In genomic region chr1:161636976-161637375, GRCh38 we compare ENCODE assay signal across 15 cellular contexts. TPM values are rescaled to one million over a fixed set of nuclear protein-coding genes. Genes with fewer than 3 reads are reported as not detected.
DNase-seq lines count a peak whose midpoint lies in the region; ATAC-seq, FAIRE-seq and TF ChIP-seq lines count a peak whose summit lies in the region.
"Not testable (repeated sequence)": the region's sequence is repeated elsewhere in the genome, so short reads cannot be mapped to it uniquely, and the experiment has no call there.
"Had no signal": no experiment of that assay in that cellular context is flagged by ENCODE, and none has a peak within 500 bp of the region (broad histone marks: within the 10 kb centered on the region; RNA-seq: fewer than 3 reads in every experiment).

No MANE protein-coding gene starts in this region.

- not testable (repeated sequence) for H3K9me3 Mint-ChIP-seq in CD14-positive monocyte; T-helper 1 cell treated with Interleukin-12 subunit alpha and Interleukin-12 subunit beta and Interleukin-4 antibody, amounts not matched to agents 30 μg/mL and 1 μg/mL, for 36 hours; activated CD4-positive, alpha-beta T cell treated with anti-CD3 and anti-CD28 coated beads, Interleukin-2, amount 10 ng/mL, durations not matched to agents 24 days and 14 days; activated CD8-positive, alpha-beta T cell treated with anti-CD3 and anti-CD28 coated beads, Interleukin-2, amount 10 ng/mL, durations not matched to agents 7 days and 5 days (ENCODE audit: insufficient read depth); activated T-helper 2 cell treated with anti-CD3 and anti-CD28 coated beads, Interferon-gamma antibody, Interleukin-2, Interleukin-4, amounts not matched to agents 10 μg/mL and 5 μg/mL and 100 μg/mL, durations not matched to agents 14 hours and 24 hours and 36 hours

- not testable (repeated sequence) for H3K27ac ChIP-seq in K562 (ENCODE audit: extremely low read depth, low read depth, low read length); H1 (ENCODE audit: low read depth, low read length)
- H3K27ac ChIP-seq in neutrophil = peak overlapping the region; percentile 85

- H3K27me3 ChIP-seq in K562 (ENCODE audit: control insufficient read depth in 2 of 2, insufficient read depth in 2 of 2, low read length in 2 of 2); H1 (replicated peaks in 1 of 4; ENCODE audit: control insufficient read depth in 3 of 4, extremely low read depth in 1 of 4, insufficient read depth in 3 of 4, low read length in 3 of 4); neutrophil: not testable (repeated sequence)

- not testable (repeated sequence) for H3K9ac ChIP-seq in K562 (ENCODE audit: insufficient read depth in 1 of 2, low read depth in 2 of 2, low read length in 2 of 2); H1 (replicated peaks in 1 of 4; ENCODE audit: extremely low read depth in 1 of 4, low read depth in 3 of 4, low read length in 3 of 4)

- not testable (repeated sequence) for H3K9me1 ChIP-seq in K562 (ENCODE audit: control insufficient read depth, insufficient read depth, low read length)

- TF ChIP-seq CTCF in CD14-positive monocyte (IDR thresholded peaks at IDR 0.05); K562 (IDR thresholded peaks at IDR 0.05 in 2 of 3, conservative IDR thresholded peaks at IDR 0.05 in 1 of 3; ENCODE audit: insufficient read depth in 2 of 3, low read depth in 1 of 3, low read length in 3 of 3); H1 (IDR thresholded peaks at IDR 0.05; ENCODE audit: control extremely low read depth in 1 of 3, insufficient read depth in 1 of 3, low read depth in 1 of 3, low read length in 3 of 3); neutrophil (IDR thresholded peaks at IDR 0.05): not testable (repeated sequence)

- H4K20me1 ChIP-seq in K562 (replicated peaks; ENCODE audit: control insufficient read depth, insufficient read depth, low read length); H1 (replicated peaks in 1 of 2; ENCODE audit: control insufficient read depth in 1 of 2, insufficient read depth in 2 of 2, low read length in 2 of 2): not testable (repeated sequence)

- H2AK5ac ChIP-seq in H1 (ENCODE audit: low read depth, low read length) = not testable (repeated sequence)

- H3K27me3 Mint-ChIP-seq in CD14-positive monocyte (ENCODE audit: low read depth in 3 of 3); T-helper 1 cell treated with Interleukin-12 subunit alpha and Interleukin-12 subunit beta and Interleukin-4 antibody, amounts not matched to agents 30 μg/mL and 1 μg/mL, for 36 hours (ENCODE audit: low read depth); activated CD4-positive, alpha-beta T cell treated with anti-CD3 and anti-CD28 coated beads, Interleukin-2, amount 10 ng/mL, durations not matched to agents 24 days and 14 days; activated CD8-positive, alpha-beta T cell treated with anti-CD3 and anti-CD28 coated beads, Interleukin-2, amount 10 ng/mL, durations not matched to agents 7 days and 5 days (ENCODE audit: low read depth); activated T-helper 2 cell treated with anti-CD3 and anti-CD28 coated beads, Interferon-gamma antibody, Interleukin-2, Interleukin-4, amounts not matched to agents 10 μg/mL and 5 μg/mL and 100 μg/mL, durations not matched to agents 14 hours and 24 hours and 36 hours (ENCODE audit: low read depth): not testable (repeated sequence)

- intact Hi-C loops in CD14-positive monocyte (cut with micrococcal nuclease); activated CD4-positive, alpha-beta T cell treated with anti-CD3 and anti-CD28 coated beads, Interleukin-2, amount 10 ng/mL, durations not matched to agents 24 days and 14 days (cut with micrococcal nuclease); activated T-helper 2 cell treated with anti-CD3 and anti-CD28 coated beads, Interferon-gamma antibody, Interleukin-2, Interleukin-4, amounts not matched to agents 10 μg/mL and 5 μg/mL and 100 μg/mL, durations not matched to agents 14 hours and 24 hours and 36 hours (cut with micrococcal nuclease); K562 (cut with micrococcal nuclease): not testable (repeated sequence)

- WGBS in K562 (ENCODE audit: insufficient coverage, low coverage, missing lambda C conversion rate) = 92% methylated on average over 2 of the region's 3 CpGs
- 88% methylated on average over 3 of the region's 3 CpGs; no CpG with 5 or more reads in 1 of the 2 experiments for WGBS in H1 (ENCODE audit: extremely low coverage in 1 of 2, insufficient coverage in 1 of 2, insufficient read length in 1 of 2, insufficient replicate concordance in 2 of 2, low coverage in 1 of 2, low lambda C conversion rate in 2 of 2, missing lambda C conversion rate in 1 of 2), 2 experiments

- not testable (repeated sequence) for TF ChIP-seq RAD21 in K562 (CRISPR knock-in tag; conservative IDR thresholded peaks at IDR 0.05 in 1 of 2, IDR thresholded peaks at IDR 0.05 in 1 of 2); H1 (IDR thresholded peaks at IDR 0.05 in 1 of 2, conservative IDR thresholded peaks at IDR 0.05 in 1 of 2; ENCODE audit: low read depth in 2 of 2, low read length in 2 of 2)

- peak overlapping the region; percentile 51 to 80 (median 73) for H3K27ac Mint-ChIP-seq in CD14-positive monocyte
- peak overlapping the region; percentile 67 for H3K27ac Mint-ChIP-seq in T-helper 1 cell treated with Interleukin-12 subunit alpha and Interleukin-12 subunit beta and Interleukin-4 antibody, amounts not matched to agents 30 μg/mL and 1 μg/mL, for 36 hours
- H3K27ac Mint-ChIP-seq in activated CD4-positive, alpha-beta T cell treated with anti-CD3 and anti-CD28 coated beads, Interleukin-2, amount 10 ng/mL, durations not matched to agents 24 days and 14 days = peak overlapping the region; percentile 52
- peak overlapping the region; percentile 73 for H3K27ac Mint-ChIP-seq in activated CD8-positive, alpha-beta T cell treated with anti-CD3 and anti-CD28 coated beads, Interleukin-2, amount 10 ng/mL, durations not matched to agents 7 days and 5 days
- H3K27ac Mint-ChIP-seq in activated T-helper 2 cell treated with anti-CD3 and anti-CD28 coated beads, Interferon-gamma antibody, Interleukin-2, Interleukin-4, amounts not matched to agents 10 μg/mL and 5 μg/mL and 100 μg/mL, durations not matched to agents 14 hours and 24 hours and 36 hours = peak overlapping the region; percentile 29

- in situ Hi-C loops in K562 (cut with MboI) = loop anchor here (5.0 kb wide), 1 partner anchor 80 kb away; no protein-coding TSS in a partner anchor

- H3K4me1 Mint-ChIP-seq in CD14-positive monocyte = peaks cover 26% of the 10 kb centered on the region
- not testable (repeated sequence) for H3K4me1 Mint-ChIP-seq in T-helper 1 cell treated with Interleukin-12 subunit alpha and Interleukin-12 subunit beta and Interleukin-4 antibody, amounts not matched to agents 30 μg/mL and 1 μg/mL, for 36 hours (ENCODE audit: low read depth); activated CD4-positive, alpha-beta T cell treated with anti-CD3 and anti-CD28 coated beads, Interleukin-2, amount 10 ng/mL, durations not matched to agents 24 days and 14 days
- H3K4me1 Mint-ChIP-seq in activated CD8-positive, alpha-beta T cell treated with anti-CD3 and anti-CD28 coated beads, Interleukin-2, amount 10 ng/mL, durations not matched to agents 7 days and 5 days (ENCODE audit: low read depth) = peaks cover 20% of the 10 kb centered on the region
- H3K4me1 Mint-ChIP-seq in activated T-helper 2 cell treated with anti-CD3 and anti-CD28 coated beads, Interferon-gamma antibody, Interleukin-2, Interleukin-4, amounts not matched to agents 10 μg/mL and 5 μg/mL and 100 μg/mL, durations not matched to agents 14 hours and 24 hours and 36 hours (ENCODE audit: low read depth) = peaks cover 16% of the 10 kb centered on the region

- H2BK12ac ChIP-seq in H1 (ENCODE audit: low read depth, low read length) = not testable (repeated sequence)

- not testable (repeated sequence) for H4K5ac ChIP-seq in H1 (ENCODE audit: insufficient read length, low read depth, low read length)

- 0 out of 2 replicates have a peak overlapping the region, but pooled peaks have one; percentile 29 for H2BK15ac ChIP-seq in H1 (ENCODE audit: low read length)

- not testable (repeated sequence) for H2BK120ac ChIP-seq in H1 (replicated peaks; ENCODE audit: low read depth, low read length)

- H3K23me2 ChIP-seq in H1 (ENCODE audit: low read depth, low read length) = not testable (repeated sequence)

- ATAC-seq in activated CD8-positive, alpha-beta T cell treated with anti-CD3 and anti-CD28 coated beads, Interleukin-2, amount 10 ng/mL, durations not matched to agents 7 days and 5 days; K562: not testable (repeated sequence)

- DNase-seq in CD14-positive monocyte (ENCODE audit: low spot score); activated CD4-positive, alpha-beta T cell treated with anti-CD3 and anti-CD28 coated beads, Interleukin-2, amount 10 ng/mL, durations not matched to agents 24 days and 14 days; activated CD8-positive, alpha-beta T cell treated with anti-CD3 and anti-CD28 coated beads, Interleukin-2, amount 10 ng/mL, durations not matched to agents 7 days and 5 days; activated T-helper 2 cell treated with anti-CD3 and anti-CD28 coated beads, Interferon-gamma antibody, Interleukin-2, Interleukin-4, amounts not matched to agents 10 μg/mL and 5 μg/mL and 100 μg/mL, durations not matched to agents 14 hours and 24 hours and 36 hours (ENCODE audit: low spot score); K562 (ENCODE audit: extremely low read depth in 1 of 4, low spot score in 3 of 4); H1 (ENCODE audit: low read depth in 1 of 2, low spot score in 2 of 2): not testable (repeated sequence)

- not testable (repeated sequence) for H2AFZ ChIP-seq in K562 (ENCODE audit: low read depth, low read length); H1 (ENCODE audit: low read length)

- not testable (repeated sequence) for H3K36me3 Mint-ChIP-seq in CD14-positive monocyte; T-helper 1 cell treated with Interleukin-12 subunit alpha and Interleukin-12 subunit beta and Interleukin-4 antibody, amounts not matched to agents 30 μg/mL and 1 μg/mL, for 36 hours (ENCODE audit: low read depth); activated CD4-positive, alpha-beta T cell treated with anti-CD3 and anti-CD28 coated beads, Interleukin-2, amount 10 ng/mL, durations not matched to agents 24 days and 14 days (ENCODE audit: low read depth); activated CD8-positive, alpha-beta T cell treated with anti-CD3 and anti-CD28 coated beads, Interleukin-2, amount 10 ng/mL, durations not matched to agents 7 days and 5 days (ENCODE audit: low read depth); activated T-helper 2 cell treated with anti-CD3 and anti-CD28 coated beads, Interferon-gamma antibody, Interleukin-2, Interleukin-4, amounts not matched to agents 10 μg/mL and 5 μg/mL and 100 μg/mL, durations not matched to agents 14 hours and 24 hours and 36 hours (ENCODE audit: low read depth)

- H3K4me3 Mint-ChIP-seq in CD14-positive monocyte; T-helper 1 cell treated with Interleukin-12 subunit alpha and Interleukin-12 subunit beta and Interleukin-4 antibody, amounts not matched to agents 30 μg/mL and 1 μg/mL, for 36 hours; activated CD4-positive, alpha-beta T cell treated with anti-CD3 and anti-CD28 coated beads, Interleukin-2, amount 10 ng/mL, durations not matched to agents 24 days and 14 days; activated CD8-positive, alpha-beta T cell treated with anti-CD3 and anti-CD28 coated beads, Interleukin-2, amount 10 ng/mL, durations not matched to agents 7 days and 5 days; activated T-helper 2 cell treated with anti-CD3 and anti-CD28 coated beads, Interferon-gamma antibody, Interleukin-2, Interleukin-4, amounts not matched to agents 10 μg/mL and 5 μg/mL and 100 μg/mL, durations not matched to agents 14 hours and 24 hours and 36 hours (ENCODE audit: low read depth): not testable (repeated sequence)

- H4K8ac ChIP-seq in H1 (ENCODE audit: extremely low read depth, insufficient read depth, low read length) = not testable (repeated sequence)

- H3K4me3 ChIP-seq in K562; H1 (ENCODE audit: extremely low read depth in 1 of 4, insufficient read depth in 2 of 4, low read depth in 3 of 4, low read length in 4 of 4): not testable (repeated sequence)
- H3K4me3 ChIP-seq in neutrophil (ENCODE audit: low read depth in 1 of 2, low read length in 1 of 2) = peak overlapping the region in 1 of 2 experiments; percentile 23

- H3K36me3 ChIP-seq in K562 (ENCODE audit: control insufficient read depth, insufficient read depth, low read length); H1 (ENCODE audit: control insufficient read depth in 2 of 4, insufficient read depth in 4 of 4, low read length in 3 of 4); neutrophil: not testable (repeated sequence)

- not testable (repeated sequence) for H2BK20ac ChIP-seq in H1 (ENCODE audit: low read length)

- not testable (repeated sequence) for H4K91ac ChIP-seq in H1 (replicated peaks; ENCODE audit: insufficient read length, low read length)

- not testable (repeated sequence) for H3K4ac ChIP-seq in H1 (replicated peaks; ENCODE audit: insufficient read length, low read depth, low read length)

- not testable (repeated sequence) for TF ChIP-seq EP300 in K562 (IDR thresholded peaks at IDR 0.05; ENCODE audit: low read length); H1 (IDR thresholded peaks at IDR 0.05; ENCODE audit: borderline replicate concordance in 1 of 2, low read depth in 2 of 2, low read length in 2 of 2)

- CTCF ChIA-PET in activated CD8-positive, alpha-beta T cell treated with anti-CD3 and anti-CD28 coated beads, Interleukin-2, amount 10 ng/mL, durations not matched to agents 7 days and 5 days (lab: Charles Lee); K562 (lab: Yijun Ruan, JAX; ENCODE audit: low intra/inter-chr PET ratio); H1 (lab: Charles Lee; ENCODE audit: partially characterized antibody): not testable (repeated sequence)

- not testable (repeated sequence) for H3K79me2 ChIP-seq in K562 (ENCODE audit: control insufficient read depth, insufficient read depth, low read length); H1 (ENCODE audit: control insufficient read depth in 1 of 2, insufficient read depth in 2 of 2, low read length in 2 of 2)

- H3K56ac ChIP-seq in H1 (replicated peaks; ENCODE audit: insufficient read length, low read depth, low read length) = not testable (repeated sequence)

- not testable (repeated sequence) for TF ChIP-seq POLR2A in K562 (conservative IDR thresholded peaks at IDR 0.05); H1 (IDR thresholded peaks at IDR 0.05; ENCODE audit: control extremely low read depth in 1 of 2, low read depth in 2 of 2, low read length in 2 of 2)

- BruUV-seq in K562 (replicated peaks; lab: Mats Ljungman, UMichigan) = not testable (repeated sequence)

- not testable (repeated sequence) for H3K4me2 ChIP-seq in K562 (ENCODE audit: insufficient read depth, low read length); H1 (ENCODE audit: insufficient read depth in 1 of 2, low read depth in 2 of 2, low read length in 2 of 2)

- not testable (repeated sequence) for FAIRE-seq in K562 (lab: Jason Lieb, UNC); H1 (lab: Jason Lieb, UNC)

- H3K79me1 ChIP-seq in H1 (ENCODE audit: low read depth, low read length) = not testable (repeated sequence)

- H3K18ac ChIP-seq in H1 (ENCODE audit: extremely low read depth, low read length) = not testable (repeated sequence)

- H3K23ac ChIP-seq in H1 (ENCODE audit: insufficient read length) = not testable (repeated sequence)

- peaks cover 4 to 26% of the 10 kb centered on the region in 2 experiments; a peak in 4 of 5 replicates for H3K4me1 ChIP-seq in K562 (replicated peaks in 1 of 2; ENCODE audit: control insufficient read depth in 2 of 2, insufficient read depth in 2 of 2, low read length in 2 of 2)
- H3K4me1 ChIP-seq in H1 (replicated peaks in 1 of 4; ENCODE audit: control insufficient read depth in 3 of 4, insufficient read depth in 4 of 4, low read length in 3 of 4) = not testable (repeated sequence)
- H3K4me1 ChIP-seq in neutrophil (ENCODE audit: control insufficient read depth in 1 of 2, insufficient read depth in 1 of 2, low read depth in 1 of 2, low read length in 1 of 2) = peaks cover 33 to 66% of the 10 kb centered on the region in 2 experiments

- H3K9me3 ChIP-seq in K562 (replicated peaks; ENCODE audit: control insufficient read depth, insufficient read depth, low read depth, low read length); H1 (ENCODE audit: insufficient read depth in 2 of 2, low read depth in 1 of 2, low read length in 1 of 2); neutrophil: not testable (repeated sequence)

- POLR2A ChIA-PET in activated CD8-positive, alpha-beta T cell treated with anti-CD3 and anti-CD28 coated beads, Interleukin-2, amount 10 ng/mL, durations not matched to agents 7 days and 5 days (lab: Charles Lee); K562 (lab: Yijun Ruan, JAX); H1 (lab: Charles Lee; ENCODE audit: partially characterized antibody): not testable (repeated sequence)

- H3K14ac ChIP-seq in H1 (ENCODE audit: insufficient read length) = not testable (repeated sequence)

- not testable (repeated sequence) for H2BK5ac ChIP-seq in H1 (ENCODE audit: low read depth, low read length)

RNA-seq across cellular contexts. Expression of gene FCGR3B, which starts 6.0 kb away (rescaled TPM):
- polyA plus RNA-seq in CD14-positive monocyte (1 to 10 TPM in 1 of 2 donors, under 1 TPM in 1; 0.53 to 1.3 TPM), K562 (2011; rRNA removed) (0.87 and 1.1 TPM in 2 replicates), K562 (2014; fragmentation: Illumina TruSeq; extraction: Trizol) (0.27 and 0.35 TPM in 2 replicates), K562 (2014; fragmentation: Nextera tagmentation; extraction: Ambion mirVana) (under 1 TPM; 0.41 TPM), K562 (2014; rRNA removed) (0.27 and 0.36 TPM in 2 replicates), H1 (2011; rRNA removed) (not detected in 2 replicates)
- total RNA-seq in activated CD4-positive, alpha-beta T cell treated with anti-CD3 and anti-CD28 coated beads, Interleukin-2, amount 10 ng/mL, durations not matched to agents 24 days and 14 days = not detected in 2 replicates
- not detected for total RNA-seq in activated CD8-positive, alpha-beta T cell treated with anti-CD3 and anti-CD28 coated beads, Interleukin-2, amount 10 ng/mL, durations not matched to agents 7 days and 5 days
- total RNA-seq in activated T-helper 2 cell treated with anti-CD3 and anti-CD28 coated beads, Interferon-gamma antibody, Interleukin-2, Interleukin-4, amounts not matched to agents 10 μg/mL and 5 μg/mL and 100 μg/mL, durations not matched to agents 14 hours and 24 hours and 36 hours = not detected in 2 replicates
- 1.4 and 2.2 TPM in 2 replicates for total RNA-seq in K562 (2011; cell fraction: chromatin; rRNA removed; ENCODE audit: low replicate concordance)
- 1.3 and 2.0 TPM in 2 replicates for total RNA-seq in K562 (2011; cell fraction: nucleolus; rRNA removed)
- 2.4 and 2.8 TPM in 2 replicates for total RNA-seq in K562 (2011; cell fraction: nucleoplasm; rRNA removed)
- total RNA-seq in K562 (2014; rRNA removed) (0.08 and 0.18 TPM in 2 replicates), K562 (2014; rRNA removed; fragmentation: Illumina TruSeq; extraction: Trizol) (0.40 and 0.54 TPM in 2 replicates), K562 (2015; rRNA removed; fragmentation: Illumina TruSeq; extraction: Trizol) (0.19 and 0.36 TPM in 2 replicates), K562 (2021) (0.11 and 0.49 TPM in 2 replicates)
- polyA plus RNA-seq in K562 (2011; cell fraction: cytosol; rRNA removed) = 0.18 and 0.25 TPM in 2 replicates
- 0.95 and 1.6 TPM in 2 replicates for polyA plus RNA-seq in K562 (2011; cell fraction: nucleus; rRNA removed)
- polyA plus RNA-seq in K562 (2012) = 0.55 and 1.00 TPM in 2 replicates
- 1.1 and 1.4 TPM in 2 replicates for polyA minus RNA-seq in K562 (2011; rRNA and poly(A)+ RNA removed)
- not detected in 2 replicates for polyA minus RNA-seq in K562 (2011; cell fraction: cytosol; rRNA and poly(A)+ RNA removed)
- polyA minus RNA-seq in K562 (2011; cell fraction: nucleus; rRNA and poly(A)+ RNA removed) = 0.94 and 2.4 TPM in 2 replicates
- total RNA-seq in H1 (2021; fragmentation: NEBNext Ultra II Directional; extraction: Animal tissue kit (Norgen Biotek cat#: 25700)) = not detected in 2 replicates
- polyA plus RNA-seq in H1 (2011; cell fraction: cytosol; rRNA removed) = not detected
- polyA plus RNA-seq in H1 (2011; cell fraction: nucleus; rRNA removed) = not detected
- polyA plus RNA-seq in H1 (2012, experiment 1 of 2) = not detected in 4 replicates
- not detected for polyA plus RNA-seq in H1 (2012, experiment 2 of 2)
- not detected for polyA plus RNA-seq in H1 (2013, experiment 1 of 2)
- polyA plus RNA-seq in H1 (2013, experiment 2 of 2) = not detected
- not detected in 2 replicates for polyA minus RNA-seq in H1 (2011; rRNA and poly(A)+ RNA removed)
- polyA minus RNA-seq in H1 (2011; cell fraction: cytosol; rRNA and poly(A)+ RNA removed) = not detected
- not detected for polyA minus RNA-seq in H1 (2011; cell fraction: nucleus; rRNA and poly(A)+ RNA removed)
- total RNA-seq: CD8-positive, alpha-beta T cell; G401; GM12878; H4; HepG2 had no signal
- polyA plus RNA-seq: A549, BJ, GM12878, HepG2 had no signal

RNA-seq across cellular contexts. Expression of gene FCGR2B, which starts 26.0 kb away (rescaled TPM):
- polyA plus RNA-seq in CD14-positive monocyte = 10 to 100 TPM; 12.1 to 41.5 TPM
- not detected in 2 replicates for total RNA-seq in activated CD4-positive, alpha-beta T cell treated with anti-CD3 and anti-CD28 coated beads, Interleukin-2, amount 10 ng/mL, durations not matched to agents 24 days and 14 days
- total RNA-seq in activated CD8-positive, alpha-beta T cell treated with anti-CD3 and anti-CD28 coated beads, Interleukin-2, amount 10 ng/mL, durations not matched to agents 7 days and 5 days = not detected
- total RNA-seq in activated T-helper 2 cell treated with anti-CD3 and anti-CD28 coated beads, Interferon-gamma antibody, Interleukin-2, Interleukin-4, amounts not matched to agents 10 μg/mL and 5 μg/mL and 100 μg/mL, durations not matched to agents 14 hours and 24 hours and 36 hours = not detected in 2 replicates
- total RNA-seq in K562 (2011; cell fraction: chromatin; rRNA removed; ENCODE audit: low replicate concordance) = 6.8 and 7.4 TPM in 2 replicates
- total RNA-seq in K562 (2011; cell fraction: nucleolus; rRNA removed) = 5.1 and 7.0 TPM in 2 replicates
- total RNA-seq in K562 (2011; cell fraction: nucleoplasm; rRNA removed) = 7.6 and 9.9 TPM in 2 replicates
- 1.6 and 3.1 TPM in 2 replicates for total RNA-seq in K562 (2014; rRNA removed)
- total RNA-seq in K562 (2014; rRNA removed; fragmentation: Illumina TruSeq; extraction: Trizol) = 3.1 and 3.3 TPM in 2 replicates
- 1.7 and 2.0 TPM in 2 replicates for total RNA-seq in K562 (2015; rRNA removed; fragmentation: Illumina TruSeq; extraction: Trizol)
- total RNA-seq in K562 (2021) = 2.4 and 3.1 TPM in 2 replicates
- 4.0 and 14.5 TPM in 2 replicates for polyA plus RNA-seq in K562 (2011; rRNA removed)
- 4.3 and 14.1 TPM in 2 replicates for polyA plus RNA-seq in K562 (2011; cell fraction: cytosol; rRNA removed)
- polyA plus RNA-seq in K562 (2011; cell fraction: nucleus; rRNA removed) = 10.8 and 35.5 TPM in 2 replicates
- polyA plus RNA-seq in K562 (2012) = 14.5 and 18.1 TPM in 2 replicates
- 3.9 and 4.1 TPM in 2 replicates for polyA plus RNA-seq in K562 (2014; fragmentation: Illumina TruSeq; extraction: Trizol)
- 1 to 10 TPM; 6.4 to 8.9 TPM for polyA plus RNA-seq in K562 (2014; fragmentation: Nextera tagmentation; extraction: Ambion mirVana)
- 3.3 and 4.1 TPM in 2 replicates for polyA plus RNA-seq in K562 (2014; rRNA removed)
- polyA minus RNA-seq in K562 (2011; rRNA and poly(A)+ RNA removed) = 3.1 and 8.7 TPM in 2 replicates
- 0.86 and 1.5 TPM in 2 replicates for polyA minus RNA-seq in K562 (2011; cell fraction: cytosol; rRNA and poly(A)+ RNA removed)
- 2.6 and 9.2 TPM in 2 replicates for polyA minus RNA-seq in K562 (2011; cell fraction: nucleus; rRNA and poly(A)+ RNA removed)
- not detected in 2 replicates for total RNA-seq in H1 (2021; fragmentation: NEBNext Ultra II Directional; extraction: Animal tissue kit (Norgen Biotek cat#: 25700))
- polyA plus RNA-seq in H1 (2011; rRNA removed) = 0.05 and 0.11 TPM in 2 replicates
- polyA plus RNA-seq in H1 (2011; cell fraction: cytosol; rRNA removed) = 0.05 TPM
- polyA plus RNA-seq in H1 (2011; cell fraction: nucleus; rRNA removed) = 0.03 TPM
- not detected in 4 replicates for polyA plus RNA-seq in H1 (2012, experiment 1 of 2)
- not detected for polyA plus RNA-seq in H1 (2012, experiment 2 of 2)
- 0.02 TPM for polyA plus RNA-seq in H1 (2013, experiment 1 of 2)
- 0.02 TPM for polyA plus RNA-seq in H1 (2013, experiment 2 of 2)
- polyA minus RNA-seq in H1 (2011; rRNA and poly(A)+ RNA removed) = 0.20 TPM in 1 of 2 replicates, not detected in the other
- not detected for polyA minus RNA-seq in H1 (2011; cell fraction: cytosol; rRNA and poly(A)+ RNA removed)
- polyA minus RNA-seq in H1 (2011; cell fraction: nucleus; rRNA and poly(A)+ RNA removed) = not detected
- total RNA-seq: CD8-positive, alpha-beta T cell; G401; H4; HepG2 had no signal
- polyA plus RNA-seq: A549, BJ, HepG2 had no signal
